In genomic region chr14:68495101-68495637, GRCh38 we compare ENCODE assay signal across 1 cellular context.
TF ChIP-seq lines count a peak whose summit lies in the region.

No MANE protein-coding gene starts in this region.

TF ChIP-seq in GM23338, 12 proteins besides CTCF, POLR2A, EP300 and RAD21 (continued from another document):
- TF ChIP-seq REST (IDR thresholded peaks at IDR 0.05; ENCODE audit: unreplicated experiment) (no peak), ZNF331 (CRISPR knock-in tag; IDR thresholded peaks at IDR 0.05; ENCODE audit: low read depth) (no peak), ZNF462 (CRISPR knock-in tag; IDR thresholded peaks at IDR 0.05) (no peak), STAT1 (IDR thresholded peaks at IDR 0.05; ENCODE audit: unreplicated experiment) (no peak), JUNB (IDR thresholded peaks at IDR 0.05; ENCODE audit: unreplicated experiment) (no peak)
